In the genomic region with DNA sequence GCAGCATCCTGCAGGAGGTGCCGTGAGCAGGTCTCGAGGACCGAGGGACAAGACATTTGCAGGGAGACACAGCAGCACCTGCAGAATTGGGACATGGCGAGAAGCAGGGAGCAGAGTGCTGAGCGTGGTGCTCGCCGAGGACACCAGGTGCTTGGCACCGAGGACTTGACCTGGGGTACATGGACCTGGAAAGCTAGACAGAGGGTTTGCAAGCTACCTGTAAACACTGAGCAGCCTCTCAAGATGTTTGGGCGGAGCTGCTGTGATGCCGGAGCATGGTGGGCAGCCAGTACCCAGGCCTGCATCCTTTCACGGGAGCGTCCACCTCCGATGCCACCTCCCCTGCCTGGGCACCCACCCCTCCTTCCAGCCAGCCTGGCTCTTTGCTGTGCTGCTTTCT, we compare ENCODE assay signal across 24 cellular contexts.
"Had no signal": no experiment of that assay in that cellular context is flagged by ENCODE, and none has a peak within 500 bp of the region (broad histone marks: within the 10 kb centered on the region; RNA-seq: fewer than 3 reads in every experiment).

No MANE protein-coding gene starts in this region.

- H3K4me1 Mint-ChIP-seq: endodermal cell had no signal

- H3K27ac ChIP-seq: colonic mucosa, coronary artery, epithelial cell of prostate, esophagus squamous epithelium, foreskin keratinocyte, gastrocnemius medialis, heart right ventricle had no signal

- H3K9me3 Mint-ChIP-seq: effector memory CD8-positive, alpha-beta T cell had no signal

- H3K4me3 ChIP-seq: colonic mucosa, coronary artery, dorsolateral prefrontal cortex, esophagus muscularis mucosa, esophagus squamous epithelium, gastrocnemius medialis, gastroesophageal sphincter, heart left ventricle, heart right ventricle had no signal

- DNase-seq: colonic mucosa; cortex of kidney; dermis blood vessel endothelial cell; dorsolateral prefrontal cortex; effector CD4-positive, alpha-beta T cell; effector CD8-positive, alpha-beta T cell; effector memory CD4-positive, alpha-beta T cell; effector memory CD8-positive, alpha-beta T cell; endodermal cell; erythroblast; esophagus squamous epithelium; foreskin fibroblast; foreskin keratinocyte; foreskin melanocyte; gastrocnemius medialis; glutamatergic neuron; head of caudate nucleus; heart left ventricle; heart right ventricle had no signal

- H3K27ac Mint-ChIP-seq: dendritic cell treated with granulocyte-macrophage colony-stimulating factor and Interleukin-4, amounts not matched to agents 40 ng/mL and 50 ng/mL, for 4 days; effector memory CD8-positive, alpha-beta T cell; endodermal cell had no signal

- H3K9me3 ChIP-seq: colonic mucosa, esophagus squamous epithelium, gastrocnemius medialis had no signal

- H3K27me3 ChIP-seq: colonic mucosa, dorsolateral prefrontal cortex, esophagus squamous epithelium, foreskin keratinocyte, gastrocnemius medialis, gastroesophageal sphincter had no signal

- H3K4me1 ChIP-seq: colonic mucosa, foreskin keratinocyte, gastrocnemius medialis had no signal

- H3K27me3 Mint-ChIP-seq: dendritic cell treated with granulocyte-macrophage colony-stimulating factor and Interleukin-4, amounts not matched to agents 40 ng/mL and 50 ng/mL, for 4 days had no signal

- H3K4me3 Mint-ChIP-seq: dendritic cell treated with granulocyte-macrophage colony-stimulating factor and Interleukin-4, amounts not matched to agents 40 ng/mL and 50 ng/mL, for 4 days; effector memory CD8-positive, alpha-beta T cell; endodermal cell had no signal

- H3K36me3 ChIP-seq: colonic mucosa, esophagus muscularis mucosa, esophagus squamous epithelium, gastrocnemius medialis, gastroesophageal sphincter, heart left ventricle, heart right ventricle had no signal
